1 cellular context compared by ENCODE assay signal in the genomic region with DNA sequence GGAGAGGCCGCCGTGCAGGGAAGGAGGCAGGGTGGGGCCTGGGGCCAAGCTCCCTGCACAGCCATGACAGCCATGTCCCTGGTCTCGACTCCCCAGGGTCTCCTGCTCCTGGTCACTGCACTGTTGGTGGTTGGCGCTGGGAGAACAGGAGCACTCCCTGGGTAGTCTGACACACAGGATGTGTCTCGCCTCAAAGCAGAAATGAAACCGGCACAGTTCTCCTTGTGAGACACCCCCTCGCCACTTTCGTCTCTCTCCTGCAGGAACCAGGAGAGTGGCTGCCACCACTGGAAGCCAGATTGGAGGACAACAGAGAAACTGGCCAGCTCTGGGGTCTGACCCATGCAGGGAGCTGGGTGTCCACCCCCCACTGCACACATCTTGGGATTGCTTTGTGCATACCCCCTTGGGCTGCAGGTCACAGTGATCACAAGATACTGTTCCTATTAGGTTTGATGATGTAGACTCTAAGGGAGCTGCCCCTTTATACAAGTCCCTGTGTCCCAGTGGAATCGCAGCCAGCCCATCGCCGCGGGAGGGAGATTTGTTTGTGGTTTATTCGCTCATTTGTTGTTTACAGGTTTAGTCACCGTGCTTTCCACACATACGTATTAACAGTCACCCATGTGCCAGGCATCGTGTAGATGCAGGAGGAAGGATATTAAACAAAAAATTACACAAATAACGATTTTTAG.
A peak's percentile ranks its signal among the peaks of the same experiment; 100 is the strongest.
TF ChIP-seq lines count a peak whose summit lies in the region.

No MANE protein-coding gene starts in this region.

TF ChIP-seq in HepG2, 621 proteins besides CTCF, POLR2A, EP300 and RAD21 (continued from another document):
- TF ChIP-seq, protein P1, sequence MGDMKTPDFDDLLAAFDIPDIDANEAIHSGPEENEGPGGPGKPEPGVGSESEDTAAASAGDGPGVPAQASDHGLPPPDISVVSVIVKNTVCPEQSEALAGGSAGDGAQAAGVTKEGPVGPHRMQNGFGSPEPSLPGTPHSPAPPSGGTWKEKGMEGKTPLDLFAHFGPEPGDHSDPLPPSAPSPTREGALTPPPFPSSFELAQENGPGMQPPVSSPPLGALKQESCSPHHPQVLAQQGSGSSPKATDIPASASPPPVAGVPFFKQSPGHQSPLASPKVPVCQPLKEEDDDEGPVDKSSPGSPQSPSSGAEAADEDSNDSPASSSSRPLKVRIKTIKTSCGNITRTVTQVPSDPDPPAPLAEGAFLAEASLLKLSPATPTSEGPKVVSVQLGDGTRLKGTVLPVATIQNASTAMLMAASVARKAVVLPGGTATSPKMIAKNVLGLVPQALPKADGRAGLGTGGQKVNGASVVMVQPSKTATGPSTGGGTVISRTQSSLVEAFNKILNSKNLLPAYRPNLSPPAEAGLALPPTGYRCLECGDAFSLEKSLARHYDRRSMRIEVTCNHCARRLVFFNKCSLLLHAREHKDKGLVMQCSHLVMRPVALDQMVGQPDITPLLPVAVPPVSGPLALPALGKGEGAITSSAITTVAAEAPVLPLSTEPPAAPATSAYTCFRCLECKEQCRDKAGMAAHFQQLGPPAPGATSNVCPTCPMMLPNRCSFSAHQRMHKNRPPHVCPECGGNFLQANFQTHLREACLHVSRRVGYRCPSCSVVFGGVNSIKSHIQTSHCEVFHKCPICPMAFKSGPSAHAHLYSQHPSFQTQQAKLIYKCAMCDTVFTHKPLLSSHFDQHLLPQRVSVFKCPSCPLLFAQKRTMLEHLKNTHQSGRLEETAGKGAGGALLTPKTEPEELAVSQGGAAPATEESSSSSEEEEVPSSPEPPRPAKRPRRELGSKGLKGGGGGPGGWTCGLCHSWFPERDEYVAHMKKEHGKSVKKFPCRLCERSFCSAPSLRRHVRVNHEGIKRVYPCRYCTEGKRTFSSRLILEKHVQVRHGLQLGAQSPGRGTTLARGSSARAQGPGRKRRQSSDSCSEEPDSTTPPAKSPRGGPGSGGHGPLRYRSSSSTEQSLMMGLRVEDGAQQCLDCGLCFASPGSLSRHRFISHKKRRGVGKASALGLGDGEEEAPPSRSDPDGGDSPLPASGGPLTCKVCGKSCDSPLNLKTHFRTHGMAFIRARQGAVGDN (CRISPR knock-in tag; IDR thresholded peaks at IDR 0.05), result 0 out of 2 replicates have a peak, but pooled peaks have one; percentile 16
